26 cellular contexts compared by ENCODE assay signal in the genomic region with DNA sequence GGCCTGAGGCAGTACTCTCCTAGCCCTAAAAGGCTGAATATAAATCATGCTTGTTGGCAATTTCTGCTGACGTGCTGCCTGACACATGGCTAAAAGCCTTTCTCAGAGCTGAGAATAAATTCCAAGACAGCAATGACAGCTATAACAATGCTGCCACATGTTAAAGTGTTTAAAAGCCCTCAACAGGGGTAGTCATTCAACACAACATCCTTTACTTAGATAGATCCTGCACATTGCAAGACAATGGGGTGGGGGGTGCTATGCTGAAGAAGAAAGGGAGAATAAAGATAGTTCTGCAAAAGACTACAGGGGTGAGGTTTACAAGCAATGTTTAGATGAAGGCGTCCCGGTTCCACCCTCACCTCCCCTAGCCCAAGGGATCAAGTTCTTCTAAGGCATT.
DNase-seq lines count a peak whose midpoint lies in the region; ATAC-seq lines count a peak whose summit lies in the region.
"Had no signal": no experiment of that assay in that cellular context is flagged by ENCODE, and none has a peak within 500 bp of the region (broad histone marks: within the 10 kb centered on the region; RNA-seq: fewer than 3 reads in every experiment).

No MANE protein-coding gene starts in this region.

- no peak overlapping the region for H3K18ac ChIP-seq in trophoblast cell (ENCODE audit: low read length)

- intact Hi-C loops in Right ventricle myocardium superior (cut with DNase I), result no loop called here
- intact Hi-C loops in cardiac septum (cut with DNase I), result no loop called here
- intact Hi-C loops in left ventricle myocardium superior (cut with micrococcal nuclease), result no loop called here

- no peak overlapping the region for H3K23ac ChIP-seq in trophoblast cell (ENCODE audit: low read length)

- no peaks in the 10 kb centered on the region for H3K36me3 ChIP-seq in trophoblast cell (ENCODE audit: control insufficient read depth in 1 of 2, insufficient read depth in 2 of 2, low read length in 2 of 2)
- H3K36me3 ChIP-seq: BLaER1 treated with 17β-estradiol and CSF1 and Interleukin-3, amounts not matched to agents 10 nM and 100 nM; Peyer's patch; SJSA1 had no signal

- peak overlapping the region; percentile 31 for H4K91ac ChIP-seq in trophoblast cell (ENCODE audit: low read depth, low read length)

- no peaks in the 10 kb centered on the region for H3K27me3 ChIP-seq in trophoblast cell (ENCODE audit: insufficient read depth, low read length)
- H3K27me3 ChIP-seq: BLaER1 treated with 17β-estradiol and CSF1 and Interleukin-3, amounts not matched to agents 10 nM and 100 nM; Peyer's patch; SJSA1 had no signal

- peak overlapping the region; percentile 4 for H2BK120ac ChIP-seq in trophoblast cell (ENCODE audit: insufficient read depth, low read length, poor library complexity)

- H3K4me2 ChIP-seq in trophoblast cell (ENCODE audit: low read length), result peak overlapping the region; percentile 13
- H3K4me2 ChIP-seq: BLaER1 treated with 17β-estradiol and CSF1 and Interleukin-3, amounts not matched to agents 10 nM and 100 nM; KMS-11 had no signal

- H3K79me2 ChIP-seq in trophoblast cell (ENCODE audit: control insufficient read depth, insufficient read depth, low read length, poor library complexity), result peaks cover 3% of the 10 kb centered on the region

- H2BK12ac ChIP-seq in trophoblast cell (ENCODE audit: low read length), result no peak overlapping the region

- peaks cover 3% of the 10 kb centered on the region for H3K79me1 ChIP-seq in trophoblast cell (ENCODE audit: low read length)

- H3K27ac ChIP-seq in trophoblast cell (ENCODE audit: low read depth, low read length), result peak overlapping the region; percentile 56
- H3K27ac ChIP-seq: BLaER1 treated with 17β-estradiol and CSF1 and Interleukin-3, amounts not matched to agents 10 nM and 100 nM; KMS-11; Peyer's patch; SJSA1 had no signal

- H2AK5ac ChIP-seq in trophoblast cell (ENCODE audit: low read length), result no peak overlapping the region

- no peak overlapping the region for H4K12ac ChIP-seq in trophoblast cell (ENCODE audit: low read depth, low read length)

- no peak overlapping the region for H3K9ac ChIP-seq in trophoblast cell (ENCODE audit: low read length)
- H3K9ac ChIP-seq: BLaER1 treated with 17β-estradiol and CSF1 and Interleukin-3, amounts not matched to agents 10 nM and 100 nM; KMS-11 had no signal

- DNase-seq in Right ventricle myocardium superior (no peak), cardiac septum (ENCODE audit: low spot score) (no peak), left ventricle myocardium superior (peak; percentile 26), trophoblast cell (no peak), COLO668 (lab: John Stamatoyannopoulos, UW; ENCODE audit: unreplicated experiment) (no peak)
- DNase-seq in activated naive CD4-positive, alpha-beta T cell treated with Interleukin-2 at 50 U/mL for 16 hours, result no peak
- DNase-seq: 8988T; Calu3; CD4-positive, alpha-beta memory T cell; DMS153; GOT3; IMR-90; NCI-H1092 treated with DMSO at 0.1 percent for 48 hours; NCI-H1436 treated with DMSO at 0.1 percent for 48 hours; NCI-H1930; NCI-H2227 treated with DMSO at 0.1 percent for 48 hours; NCI-H510A; NCI-H748 treated with DMSO at 0.1 percent for 48 hours; NK-92 treated with Interleukin-12 subunit alpha and Interleukin-12 subunit beta, amount 100 ng/mL, for 24 hours; Peyer's patch had no signal

- no peak overlapping the region for H4K8ac ChIP-seq in trophoblast cell (ENCODE audit: low read depth, low read length)

- ATAC-seq in Right ventricle myocardium superior (ENCODE audit: poor library complexity) (peak; percentile 51), left ventricle myocardium superior (peak; percentile 73), GM18907 (IDR thresholded peaks at IDR 0.05; ENCODE audit: unreplicated experiment) (no peak), HG02759 (IDR thresholded peaks at IDR 0.05; ENCODE audit: unreplicated experiment) (no peak)
- ATAC-seq: HCT116 had no signal

- H3K4ac ChIP-seq in trophoblast cell (ENCODE audit: low read depth, low read length), result no peak overlapping the region

- H3K9me3 ChIP-seq in trophoblast cell (ENCODE audit: insufficient read depth, low read depth, low read length), result no peaks in the 10 kb centered on the region
- H3K9me3 ChIP-seq: Peyer's patch, SJSA1 had no signal

- H3K4me3 ChIP-seq in trophoblast cell (ENCODE audit: low read depth, low read length), result no peak overlapping the region
- H3K4me3 ChIP-seq: BLaER1 treated with 17β-estradiol and CSF1 and Interleukin-3, amounts not matched to agents 10 nM and 100 nM; Peyer's patch; SJSA1 had no signal

- WGBS in trophoblast cell (ENCODE audit: extremely low coverage, insufficient coverage, insufficient read length), result no CpG with 5 or more reads among the region's 3 CpGs

- H2BK5ac ChIP-seq in trophoblast cell (ENCODE audit: low read depth, low read length, poor library complexity), result peak overlapping the region; percentile 1

- H2AFZ ChIP-seq in trophoblast cell (ENCODE audit: insufficient read depth, low read length, poor library complexity), result no peak overlapping the region

- H3K14ac ChIP-seq in trophoblast cell (ENCODE audit: low read length), result no peak overlapping the region

- H3K4me1 ChIP-seq in trophoblast cell (ENCODE audit: control insufficient read depth in 1 of 2, insufficient read depth in 2 of 2, low read length in 2 of 2), result peaks cover 4 to 8% of the 10 kb centered on the region in 2 experiments
- H3K4me1 ChIP-seq: BLaER1 treated with 17β-estradiol and CSF1 and Interleukin-3, amounts not matched to agents 10 nM and 100 nM; SJSA1 had no signal

Comparison
In these comparisons a context has a peak if more than half of its experiments do, and no peak if none do; other contexts are left out.
1. ATAC-seq: peak in Right ventricle myocardium superior (single experiment) and left ventricle myocardium superior (single experiment); none in GM18907 (single experiment) and HG02759 (single experiment).